16 cellular contexts compared by ENCODE assay signal in the genomic region with DNA sequence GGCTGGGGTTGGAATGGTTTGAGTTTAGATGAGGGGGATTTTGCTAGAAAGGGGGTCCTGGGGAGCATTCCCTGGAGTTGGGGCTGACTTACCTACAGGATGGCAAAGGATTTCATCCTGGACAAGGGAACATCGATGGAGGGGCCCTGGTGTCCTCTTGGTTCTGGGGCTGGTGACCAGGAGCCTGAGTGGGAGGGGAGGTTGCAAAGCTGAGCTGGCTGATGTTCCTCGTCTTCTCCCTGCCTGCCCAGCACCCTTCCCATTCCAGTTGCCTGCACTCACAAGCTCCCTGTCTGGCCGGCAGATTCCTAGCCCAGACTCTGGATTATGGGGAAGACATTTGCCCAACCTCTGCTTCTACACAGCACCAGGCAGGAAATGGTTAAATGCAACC. TPM values are rescaled to one million over a fixed set of nuclear protein-coding genes. Genes with fewer than 3 reads are reported as not detected.
DNase-seq lines count a peak whose midpoint lies in the region; ATAC-seq and TF ChIP-seq lines count a peak whose summit lies in the region.
"Had no signal": no experiment of that assay in that cellular context is flagged by ENCODE, and none has a peak within 500 bp of the region (broad histone marks: within the 10 kb centered on the region; RNA-seq: fewer than 3 reads in every experiment).

No MANE protein-coding gene starts in this region.

- ATAC-seq in activated T-helper 17 cell treated with anti-CD3 and anti-CD28 coated beads, Interleukin-2, amount 50 U/mL, for 72 hours (replicated peaks) = no peak
- ATAC-seq in GM21723 (IDR thresholded peaks at IDR 0.05; ENCODE audit: unreplicated experiment) = no peak

- H3K4me1 Mint-ChIP-seq in activated T-helper 17 cell treated with anti-CD3 and anti-CD28 coated beads, Interleukin-2, amount 50 U/mL, for 72 hours = peaks cover 41% of the 10 kb centered on the region

- peaks cover 6% of the 10 kb centered on the region for H3K9me3 Mint-ChIP-seq in activated T-helper 17 cell treated with anti-CD3 and anti-CD28 coated beads, Interleukin-2, amount 50 U/mL, for 72 hours

- peak overlapping the region; percentile 74 for H3K4me3 Mint-ChIP-seq in activated T-helper 17 cell treated with anti-CD3 and anti-CD28 coated beads, Interleukin-2, amount 50 U/mL, for 72 hours

- H3K4me1 ChIP-seq in mononuclear cell (ENCODE audit: insufficient read depth, low read length) = peaks cover 46% of the 10 kb centered on the region
- no peaks in the 10 kb centered on the region for H3K4me1 ChIP-seq in smooth muscle cell (ENCODE audit: low read depth)
- H3K4me1 ChIP-seq: testis had no signal

- H3K27me3 ChIP-seq in GM06990 (replicated peaks; ENCODE audit: control insufficient read depth, insufficient read depth, low read length) (no peaks in the 10 kb centered on the region), mononuclear cell (ENCODE audit: insufficient read depth, low read length) (no peaks in the 10 kb centered on the region), smooth muscle cell (ENCODE audit: low read depth) (no peaks in the 10 kb centered on the region)
- H3K27me3 ChIP-seq: testis had no signal

- H3K9me3 ChIP-seq in mononuclear cell (ENCODE audit: low read depth, low read length) (no peaks in the 10 kb centered on the region), smooth muscle cell (replicated peaks; ENCODE audit: low read depth) (no peaks in the 10 kb centered on the region)
- H3K9me3 ChIP-seq: testis had no signal

- H3K27ac ChIP-seq in smooth muscle cell (ENCODE audit: low read depth) = no peak overlapping the region
- H3K27ac ChIP-seq: testis had no signal

- H3K36me3 ChIP-seq in GM06990 (ENCODE audit: control insufficient read depth, insufficient read depth, low read length) = no peaks in the 10 kb centered on the region
- H3K36me3 ChIP-seq in smooth muscle cell (ENCODE audit: low read depth) = no peaks in the 10 kb centered on the region

- peak overlapping the region; percentile 29 for H3K4me3 ChIP-seq in GM06990 (replicated peaks; ENCODE audit: low read depth, low read length)
- peak overlapping the region; percentile 23 for H3K4me3 ChIP-seq in mononuclear cell (ENCODE audit: low read length)
- H3K4me3 ChIP-seq in smooth muscle cell = no peak overlapping the region
- H3K4me3 ChIP-seq: testis had no signal

- 67% methylated on average over 3 of the region's 3 CpGs for WGBS in smooth muscle cell (ENCODE audit: low lambda C conversion rate)

- H3K9ac ChIP-seq in smooth muscle cell (ENCODE audit: low read depth) = no peak overlapping the region

- H2AFZ ChIP-seq in smooth muscle cell (ENCODE audit: low read depth) = no peak overlapping the region

- H4K20me1 ChIP-seq in smooth muscle cell (ENCODE audit: low read depth) = no peaks in the 10 kb centered on the region

- DNase-seq in CD1c-positive myeloid dendritic cell (ENCODE audit: extremely low spot score) (peak; percentile 55), GM06990 (ENCODE audit: extremely low read depth, insufficient read length) (no peak), foreskin melanocyte (no peak), smooth muscle cell (lab: John Stamatoyannopoulos, UW; ENCODE audit: unreplicated experiment) (no peak), H4 (ENCODE audit: low spot score) (no peak)
- DNase-seq: activated CD4-positive, alpha-beta T cell treated with anti-CD3 and anti-CD28 coated beads for 4 hours; central memory CD4-positive, alpha-beta T cell; DMS79; glutamatergic neuron; NCI-H2081 treated with DMSO at 0.1 percent for 48 hours; NCI-H82; RPMI8226; testis had no signal

- H3F3A ChIP-seq in smooth muscle cell (ENCODE audit: low read depth) = no peaks in the 10 kb centered on the region

- H3K79me2 ChIP-seq in smooth muscle cell (ENCODE audit: low read depth) = no peaks in the 10 kb centered on the region

- H3K27ac Mint-ChIP-seq in activated T-helper 17 cell treated with anti-CD3 and anti-CD28 coated beads, Interleukin-2, amount 50 U/mL, for 72 hours = peak overlapping the region; percentile 92

- H3K4me2 ChIP-seq in smooth muscle cell = no peak overlapping the region

- TF ChIP-seq CTCF in GM06990 (IDR thresholded peaks at IDR 0.05; ENCODE audit: insufficient read depth, low read length, poor library complexity, severe bottlenecking) (no peak), smooth muscle cell (IDR thresholded peaks at IDR 0.05; ENCODE audit: borderline replicate concordance, insufficient read depth, poor library complexity, severe bottlenecking) (no peak)

- peaks cover 6% of the 10 kb centered on the region for H3K36me3 Mint-ChIP-seq in activated T-helper 17 cell treated with anti-CD3 and anti-CD28 coated beads, Interleukin-2, amount 50 U/mL, for 72 hours (ENCODE audit: low read depth)

- no peaks in the 10 kb centered on the region for H3K27me3 Mint-ChIP-seq in activated T-helper 17 cell treated with anti-CD3 and anti-CD28 coated beads, Interleukin-2, amount 50 U/mL, for 72 hours

RNA-seq across cellular contexts. Expression of a gene that starts 37.2 kb away (rescaled TPM):
- 10 to 100 TPM; 24.2 to 43.2 TPM for total RNA-seq in activated T-helper 17 cell treated with anti-CD3 and anti-CD28 coated beads, Interleukin-2, amount 50 U/mL, for 72 hours
- 23.1 TPM for total RNA-seq in mononuclear cell
- 43.8 and 51.2 TPM in 2 replicates for total RNA-seq in smooth muscle cell
- polyA plus RNA-seq in smooth muscle cell = 61.4 and 66.7 TPM in 2 replicates
- 37.6 and 43.0 TPM in 2 replicates for total RNA-seq in H4 (2014; rRNA removed; shearing (Covaris generic))

RNA-seq across cellular contexts. Expression of a gene that starts 40.1 kb away (rescaled TPM):
- 10 to 100 TPM; 12.4 to 21.5 TPM for total RNA-seq in activated T-helper 17 cell treated with anti-CD3 and anti-CD28 coated beads, Interleukin-2, amount 50 U/mL, for 72 hours
- 0.52 TPM for total RNA-seq in mononuclear cell
- 2.6 and 2.7 TPM in 2 replicates for total RNA-seq in smooth muscle cell
- 1.2 and 2.0 TPM in 2 replicates for polyA plus RNA-seq in smooth muscle cell
- total RNA-seq in H4 (2014; rRNA removed; shearing (Covaris generic)) = 8.5 and 9.4 TPM in 2 replicates
